ENCODE assay signal across 26 cellular contexts in the genomic region with DNA sequence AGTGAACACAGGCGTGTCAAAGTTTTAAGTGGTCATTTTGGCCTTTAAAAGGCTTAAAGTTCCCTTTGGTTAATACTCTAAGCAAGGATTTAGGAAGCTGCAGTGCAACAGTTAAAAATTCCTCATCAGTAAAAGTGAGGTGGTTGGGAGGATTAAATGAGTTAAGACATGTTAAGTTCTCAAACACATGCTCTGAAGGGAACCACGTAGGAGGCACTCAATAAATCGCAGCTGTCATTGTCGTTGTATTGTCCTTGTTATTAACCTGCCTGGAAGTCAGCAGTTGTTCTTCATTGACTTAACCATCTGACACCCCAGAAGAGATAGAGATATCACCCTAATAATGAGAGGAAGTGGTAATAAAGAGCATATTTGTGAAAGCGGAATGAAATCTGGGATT.
"Had no signal": no experiment of that assay in that cellular context is flagged by ENCODE, and none has a peak within 500 bp of the region (broad histone marks: within the 10 kb centered on the region; RNA-seq: fewer than 3 reads in every experiment).

No MANE protein-coding gene starts in this region.

- H3K4me1 ChIP-seq: gastroesophageal sphincter, left lung, psoas muscle, right lobe of liver, tibial artery had no signal

- H3K27me3 ChIP-seq: gastroesophageal sphincter, heart left ventricle, hepatocyte, left lung, ovary, right lobe of liver, testis, tibial artery had no signal

- H3K27ac ChIP-seq: epithelial cell of prostate, gastroesophageal sphincter, heart left ventricle, hepatocyte, left lung, ovary, psoas muscle, right lobe of liver, testis, tibial artery had no signal

- H3K4me3 ChIP-seq: gastroesophageal sphincter, heart left ventricle, hepatocyte, left lung, ovary, psoas muscle, right lobe of liver, testis, tibial artery had no signal

- DNase-seq: effector CD8-positive, alpha-beta T cell; endodermal cell; foreskin fibroblast; heart left ventricle; kidney; left lung; mesenchymal stem cell; midbrain; natural killer cell; occipital lobe; ovary; posterior cingulate gyrus; psoas muscle; retina; right lobe of liver; stimulated activated CD4-positive, alpha-beta T cell treated with anti-CD3 and anti-CD28 coated beads, Interleukin-2, amount 100 ng/mL, for 24 hours; stimulated activated CD4-positive, alpha-beta T cell treated with anti-CD3 and anti-CD28 coated beads, Interleukin-4, amount 100 ng/mL, for 24 hours; stimulated activated naive CD8-positive, alpha-beta T cell treated with anti-CD3 and anti-CD28 coated beads, Interleukin-15, Interleukin-2, amounts not matched to agents 100 U/mL and 50 U/mL, for 24 hours; substantia nigra; testis; tibial artery had no signal

- ATAC-seq: esophagus mucosa; gastroesophageal sphincter; heart left ventricle; left lung; natural killer cell; psoas muscle; right lobe of liver; stimulated activated memory B cell treated with anti-CD40 and anti-IgM and Interleukin-4, amounts not matched to agents 10 μg/mL and 1 μg/mL and 100 μg/mL, for 72 hours; stimulated activated naive CD8-positive, alpha-beta T cell treated with anti-CD3 and anti-CD28 coated beads, Interleukin-15, Interleukin-2, amounts not matched to agents 100 U/mL and 50 U/mL, for 24 hours had no signal
